ENCODE assay signal across 8 cellular contexts in the genomic region with DNA sequence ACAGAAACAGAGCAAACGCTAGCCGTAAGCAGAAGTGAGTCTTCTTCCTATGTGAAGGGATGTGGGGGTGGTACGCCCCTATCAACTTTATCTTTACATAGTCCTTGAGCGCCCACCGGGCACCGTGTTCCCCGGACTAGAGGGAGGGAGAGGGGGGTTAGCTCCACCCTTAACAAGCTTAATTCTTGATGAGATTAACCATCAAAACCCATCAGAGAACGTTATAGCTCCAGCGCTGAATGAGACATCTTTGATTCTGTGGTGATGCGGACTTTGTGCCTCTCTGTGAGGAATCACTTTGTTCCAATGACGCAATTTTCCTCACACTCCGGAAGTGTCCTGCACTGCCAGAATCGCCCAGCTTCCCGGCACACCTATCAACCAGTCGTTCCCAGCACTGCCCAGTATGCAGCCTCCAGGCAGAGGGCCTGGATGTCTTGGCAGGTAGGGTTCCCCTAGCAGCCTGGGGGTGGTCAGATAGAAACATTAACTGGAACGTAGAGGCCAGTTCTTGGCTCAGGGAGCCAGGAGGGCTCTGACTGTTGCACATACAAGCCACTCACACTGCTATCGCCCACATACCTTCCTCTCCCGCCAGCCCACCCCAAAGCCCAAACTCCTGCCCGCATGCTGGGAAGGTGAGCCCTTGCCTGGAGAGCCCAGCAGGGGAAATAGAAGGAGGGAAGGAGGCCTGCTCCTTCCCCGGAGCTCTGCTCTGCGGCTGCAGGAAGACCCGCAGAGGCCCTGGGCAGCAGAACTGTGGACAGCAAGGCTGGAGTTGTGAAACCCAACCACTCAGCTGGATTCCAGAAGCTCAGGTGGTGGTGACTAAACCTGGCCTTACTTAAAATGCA. TPM values are rescaled to one million over a fixed set of nuclear protein-coding genes. Genes with fewer than 3 reads are reported as not detected.
DNase-seq lines count a peak whose midpoint lies in the region; ATAC-seq and TF ChIP-seq lines count a peak whose summit lies in the region.

No MANE protein-coding gene starts in this region.

- no peaks in the 10 kb centered on the region for H3K9me3 Mint-ChIP-seq in neural crest cell

- H3K36me3 Mint-ChIP-seq in neural crest cell (ENCODE audit: low read depth): no peaks in the 10 kb centered on the region

- TF ChIP-seq CTCF in OCI-LY1 (IDR thresholded peaks at IDR 0.05; ENCODE audit: low read length): no peak
- no peak for TF ChIP-seq CTCF in neural crest cell (conservative IDR thresholded peaks at IDR 0.05)

- H3K4me1 Mint-ChIP-seq in neural crest cell: peaks cover 33% of the 10 kb centered on the region

- peak; percentile 74 for DNase-seq in ELF-1 (ENCODE audit: low read depth, low spot score)
- DNase-seq in dermis blood vessel endothelial cell: peak; percentile 63
- DNase-seq in neural crest cell (ENCODE audit: low read depth, low spot score): no peak
- no peak for DNase-seq in hippocampal formation (lab: John Stamatoyannopoulos, UW)
- DNase-seq in UCSD-AML1 (lab: John Stamatoyannopoulos, UW; ENCODE audit: unreplicated experiment): no peak

- H3K79me2 ChIP-seq in OCI-LY1 (ENCODE audit: insufficient read depth, low read length): peaks cover 26% of the 10 kb centered on the region

- H3K27me3 ChIP-seq in OCI-LY1 (ENCODE audit: insufficient read depth, low read length): peaks cover 7% of the 10 kb centered on the region; the same call in 1 of the 2 replicates

- no peak overlapping the region for H3K27ac ChIP-seq in OCI-LY1 (ENCODE audit: low read depth, low read length, poor library complexity, severe bottlenecking)

- ATAC-seq in GM18511 (IDR thresholded peaks at IDR 0.05; ENCODE audit: unreplicated experiment) (no peak), esophagus mucosa (no peak)

- H3K9me2 ChIP-seq in OCI-LY1 (ENCODE audit: low read depth, low read length): no peaks in the 10 kb centered on the region

- H3K9ac ChIP-seq in OCI-LY1 (ENCODE audit: low read length): no peak overlapping the region

- peak overlapping the region; percentile 72 for H3K4me3 ChIP-seq in OCI-LY1 (ENCODE audit: low read depth, low read length, poor library complexity, severe bottlenecking)

- H3K27ac Mint-ChIP-seq in neural crest cell (ENCODE audit: unreplicated experiment): no peak overlapping the region

- peak overlapping the region; percentile 89 for H3K4me2 ChIP-seq in OCI-LY1 (ENCODE audit: low read length)

- H3K4me1 ChIP-seq in OCI-LY1 (ENCODE audit: insufficient read depth, low read length, severe bottlenecking): peaks cover 26% of the 10 kb centered on the region

- H3F3A ChIP-seq in OCI-LY1 (ENCODE audit: insufficient read depth, low read length): no peaks in the 10 kb centered on the region

- H4K20me1 ChIP-seq in OCI-LY1 (ENCODE audit: insufficient read depth, low read length): 0 out of 2 replicates have a peak, but pooled peaks cover 3% of the 10 kb centered on the region

- H3K4me3 Mint-ChIP-seq in neural crest cell: peak overlapping the region; percentile 78

- no peak overlapping the region for H2AFZ ChIP-seq in OCI-LY1 (ENCODE audit: low read length)

- no peaks in the 10 kb centered on the region for H3K9me3 ChIP-seq in OCI-LY1 (ENCODE audit: low read length)

- H3K27me3 Mint-ChIP-seq in neural crest cell (ENCODE audit: low read depth): no peaks in the 10 kb centered on the region

- peaks cover 18% of the 10 kb centered on the region for H3K36me3 ChIP-seq in OCI-LY1 (ENCODE audit: insufficient read depth, low read length)

RNA-seq across cellular contexts. Expression of gene ODC1, which starts 1.9 kb away (rescaled TPM):
- 111 and 129 TPM in 2 replicates for total RNA-seq in dermis blood vessel endothelial cell
- total RNA-seq in neural crest cell: 279 and 290 TPM in 2 replicates
- 21.6 TPM for total RNA-seq in esophagus mucosa

Comparison
In these comparisons a context has a peak if more than half of its experiments do, and no peak if none do; other contexts are left out.
1. DNase-seq: peak in ELF-1 (single experiment) and dermis blood vessel endothelial cell (single experiment); none in neural crest cell (single experiment), hippocampal formation (0 of 2) and UCSD-AML1 (single experiment).